ENCODE assay signal across 16 cellular contexts in the genomic region with DNA sequence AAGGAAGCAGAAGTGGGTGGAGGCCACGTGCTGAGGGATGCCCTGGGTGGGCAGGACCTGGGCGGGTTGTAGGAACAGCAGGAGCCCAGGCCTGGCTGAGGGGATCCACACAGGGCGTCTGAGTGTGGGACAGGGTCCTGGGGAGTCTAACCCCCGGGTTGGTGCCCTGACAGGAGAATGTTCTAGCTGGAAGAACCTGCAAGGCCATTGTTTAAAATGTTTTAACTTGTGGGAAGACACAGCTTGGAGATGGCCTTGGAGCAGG. TPM values are rescaled to one million over a fixed set of nuclear protein-coding genes. Genes with fewer than 3 reads are reported as not detected.
DNase-seq lines count a peak whose midpoint lies in the region; ATAC-seq, FAIRE-seq and TF ChIP-seq lines count a peak whose summit lies in the region.
"Had no signal": no experiment of that assay in that cellular context is flagged by ENCODE, and none has a peak within 500 bp of the region (broad histone marks: within the 10 kb centered on the region; RNA-seq: fewer than 3 reads in every experiment).

No MANE protein-coding gene starts in this region.

- H3K4me1 ChIP-seq in kidney (ENCODE audit: control insufficient read depth in 1 of 2, insufficient read depth in 1 of 2, low read depth in 1 of 2, low read length in 2 of 2), result no peaks in the 10 kb centered on the region
- H3K4me1 ChIP-seq: sigmoid colon, tibial nerve had no signal

- no peak overlapping the region for H3K4me3 Mint-ChIP-seq in stimulated activated naive CD8-positive, alpha-beta T cell treated with anti-CD3 and anti-CD28 coated beads, Interleukin-15, Interleukin-2, amounts not matched to agents 100 ng/mL and 50 ng/mL, for 24 hours
- H3K4me3 Mint-ChIP-seq in activated CD8-positive, alpha-beta T cell treated with anti-CD3 and anti-CD28 coated beads for 36 hours, result no peak overlapping the region

- no peaks in the 10 kb centered on the region for H3K9me3 Mint-ChIP-seq in stimulated activated naive CD8-positive, alpha-beta T cell treated with anti-CD3 and anti-CD28 coated beads, Interleukin-15, Interleukin-2, amounts not matched to agents 100 ng/mL and 50 ng/mL, for 24 hours
- H3K9me3 Mint-ChIP-seq in activated CD8-positive, alpha-beta T cell treated with anti-CD3 and anti-CD28 coated beads for 36 hours, result no peaks in the 10 kb centered on the region
- H3K9me3 Mint-ChIP-seq: naive B cell had no signal

- no peak for DNase-seq in stimulated activated naive CD8-positive, alpha-beta T cell treated with anti-CD3 and anti-CD28 coated beads, Interleukin-15, Interleukin-2, amounts not matched to agents 100 U/mL and 50 U/mL, for 24 hours
- no peak for DNase-seq in activated CD8-positive, alpha-beta T cell treated with anti-CD3 and anti-CD28 coated beads for 36 hours
- peak; percentile 58 for DNase-seq in kidney
- DNase-seq in effector CD4-positive, alpha-beta T cell, result no peak
- DNase-seq in NCI-H2081 treated with DMSO at 0.1 percent for 48 hours (lab: John Stamatoyannopoulos, UW), result no peak
- DNase-seq: activated CD8-positive, alpha-beta memory T cell treated with anti-CD3 and anti-CD28 coated beads for 24 hours; naive B cell; NCI-H2107; NCI-H510A; sigmoid colon had no signal

- peak overlapping the region; percentile 65 for H3K27ac Mint-ChIP-seq in stimulated activated naive CD8-positive, alpha-beta T cell treated with anti-CD3 and anti-CD28 coated beads, Interleukin-15, Interleukin-2, amounts not matched to agents 100 ng/mL and 50 ng/mL, for 24 hours
- peak overlapping the region; percentile 96 for H3K27ac Mint-ChIP-seq in activated CD8-positive, alpha-beta T cell treated with anti-CD3 and anti-CD28 coated beads for 36 hours

- H3K36me3 ChIP-seq in kidney (ENCODE audit: control insufficient read depth in 1 of 2, insufficient read depth in 2 of 2, low read length in 2 of 2), result no peaks in the 10 kb centered on the region
- H3K36me3 ChIP-seq: sigmoid colon had no signal

- ATAC-seq in stimulated activated naive CD8-positive, alpha-beta T cell treated with anti-CD3 and anti-CD28 coated beads, Interleukin-15, Interleukin-2, amounts not matched to agents 100 U/mL and 50 U/mL, for 24 hours, result no peak
- no peak for ATAC-seq in activated CD8-positive, alpha-beta T cell treated with anti-CD3 and anti-CD28 coated beads for 36 hours
- no peak for ATAC-seq in GM19035 (IDR thresholded peaks at IDR 0.05; ENCODE audit: unreplicated experiment)

- CTCF ChIA-PET in activated CD8-positive, alpha-beta T cell treated with anti-CD3 and anti-CD28 coated beads for 36 hours (lab: Charles Lee), result interaction anchor here (0.8 to 4.8 kb wide), 4 partner anchors 10 to 70 kb away, joined by 3 to 28 read pairs (median 5); no protein-coding TSS in a partner anchor

- peaks cover 25% of the 10 kb centered on the region for H3K36me3 Mint-ChIP-seq in stimulated activated naive CD8-positive, alpha-beta T cell treated with anti-CD3 and anti-CD28 coated beads, Interleukin-15, Interleukin-2, amounts not matched to agents 100 ng/mL and 50 ng/mL, for 24 hours (ENCODE audit: low read depth)
- peaks cover 40% of the 10 kb centered on the region for H3K36me3 Mint-ChIP-seq in activated CD8-positive, alpha-beta T cell treated with anti-CD3 and anti-CD28 coated beads for 36 hours (ENCODE audit: low read depth)

- peaks cover 66% of the 10 kb centered on the region for H3K4me1 Mint-ChIP-seq in stimulated activated naive CD8-positive, alpha-beta T cell treated with anti-CD3 and anti-CD28 coated beads, Interleukin-15, Interleukin-2, amounts not matched to agents 100 ng/mL and 50 ng/mL, for 24 hours (ENCODE audit: low read depth)
- H3K4me1 Mint-ChIP-seq in activated CD8-positive, alpha-beta T cell treated with anti-CD3 and anti-CD28 coated beads for 36 hours (ENCODE audit: low read depth), result peaks cover 75% of the 10 kb centered on the region

- POLR2A ChIA-PET in activated CD8-positive, alpha-beta T cell treated with anti-CD3 and anti-CD28 coated beads for 36 hours (lab: Charles Lee), result interaction anchor here (0.6 to 1.9 kb wide), 3 partner anchors 11 to 35 kb away, joined by 3 to 5 read pairs (median 5); no protein-coding TSS in a partner anchor

- FAIRE-seq in kidney (lab: Jason Lieb, UNC), result no peak
- FAIRE-seq: endometrium had no signal

- H3K9ac ChIP-seq in kidney (ENCODE audit: low read length in 2 of 2), result no peak overlapping the region

- TF ChIP-seq CTCF in activated CD8-positive, alpha-beta T cell treated with anti-CD3 and anti-CD28 coated beads for 36 hours (IDR thresholded peaks at IDR 0.05), result no peak
- TF ChIP-seq CTCF in kidney (IDR thresholded peaks at IDR 0.05; ENCODE audit: borderline replicate concordance, extremely low read depth, insufficient read depth), result no peak

- H3K27me3 Mint-ChIP-seq in stimulated activated naive CD8-positive, alpha-beta T cell treated with anti-CD3 and anti-CD28 coated beads, Interleukin-15, Interleukin-2, amounts not matched to agents 100 ng/mL and 50 ng/mL, for 24 hours, result no peaks in the 10 kb centered on the region
- no peaks in the 10 kb centered on the region for H3K27me3 Mint-ChIP-seq in activated CD8-positive, alpha-beta T cell treated with anti-CD3 and anti-CD28 coated beads for 36 hours
- H3K27me3 Mint-ChIP-seq: naive B cell had no signal

- H3K9me3 ChIP-seq in kidney (ENCODE audit: control insufficient read depth in 1 of 2, low read length in 2 of 2), result no peaks in the 10 kb centered on the region
- H3K9me3 ChIP-seq: sigmoid colon, tibial nerve had no signal

- H3K27ac ChIP-seq in kidney (ENCODE audit: low read depth in 2 of 2, low read length in 2 of 2), result no peak overlapping the region
- H3K27ac ChIP-seq: sigmoid colon, tibial nerve, VCaP had no signal

- intact Hi-C loops in activated CD8-positive, alpha-beta T cell treated with anti-CD3 and anti-CD28 coated beads for 36 hours (cut with micrococcal nuclease), result no loop called here
- intact Hi-C loops in kidney (cut with DNase I), result no loop called here

- no peak overlapping the region for H3K4me3 ChIP-seq in kidney (ENCODE audit: low read length in 2 of 2)
- H3K4me3 ChIP-seq: sigmoid colon, tibial nerve had no signal

RNA-seq across cellular contexts. Expression of gene SUSD3, which starts 33.9 kb away (rescaled TPM):
- total RNA-seq in activated CD8-positive, alpha-beta T cell treated with anti-CD3 and anti-CD28 coated beads for 36 hours, result 10 to 100 TPM; 34.6 to 36.7 TPM
- 12.2 TPM for total RNA-seq in kidney
- 34.6 TPM for polyA plus RNA-seq in kidney (ENCODE audit: insufficient read depth, low read depth, low replicate concordance)
- total RNA-seq: chondrocyte had no signal
